1 cellular context compared by ENCODE assay signal in the genomic region with DNA sequence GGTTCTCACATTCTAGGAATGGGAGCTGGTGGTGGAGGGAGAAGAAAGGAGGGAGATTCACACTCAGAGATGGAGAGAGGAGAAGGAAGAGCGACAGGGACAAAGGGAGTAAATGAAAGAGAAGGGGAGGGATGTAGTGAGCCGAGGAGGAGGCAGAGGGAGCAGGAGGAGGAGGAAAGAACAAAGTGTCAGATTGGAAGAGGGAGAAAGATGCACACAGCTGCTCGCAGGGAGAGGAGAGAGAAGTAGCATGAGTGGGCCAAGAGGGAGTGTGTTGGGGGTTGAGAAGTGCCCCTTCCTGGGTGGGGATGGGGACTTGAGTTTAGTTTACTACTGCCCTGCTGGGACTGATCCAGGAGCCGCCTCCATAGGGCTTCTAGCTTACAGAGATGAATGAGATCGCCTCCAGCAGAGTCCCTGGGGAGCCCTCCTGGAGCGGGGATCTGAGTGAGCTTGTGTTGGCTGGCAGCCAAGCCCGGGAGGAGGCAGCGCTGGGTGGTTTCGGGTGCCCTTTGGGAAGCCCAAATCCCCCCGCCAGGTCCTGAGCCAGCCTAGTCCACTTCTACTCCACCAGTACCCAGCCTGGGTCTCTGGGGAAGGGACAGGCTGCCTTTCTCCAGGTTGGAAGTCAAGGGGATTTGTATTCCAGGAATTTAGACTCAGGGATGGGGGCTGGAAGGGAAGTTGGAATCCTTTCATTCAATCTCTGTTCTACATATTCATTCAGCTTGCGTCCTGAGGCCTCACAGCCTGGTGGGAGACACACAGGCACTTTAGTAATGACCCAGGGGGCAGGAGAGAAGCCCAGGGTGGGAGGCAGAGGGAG.
TF ChIP-seq lines count a peak whose summit lies in the region.

No MANE protein-coding gene starts in this region.

TF ChIP-seq in GM23338, 12 proteins besides CTCF, POLR2A, EP300 and RAD21 (continued from another document):
- TF ChIP-seq, protein P1, sequence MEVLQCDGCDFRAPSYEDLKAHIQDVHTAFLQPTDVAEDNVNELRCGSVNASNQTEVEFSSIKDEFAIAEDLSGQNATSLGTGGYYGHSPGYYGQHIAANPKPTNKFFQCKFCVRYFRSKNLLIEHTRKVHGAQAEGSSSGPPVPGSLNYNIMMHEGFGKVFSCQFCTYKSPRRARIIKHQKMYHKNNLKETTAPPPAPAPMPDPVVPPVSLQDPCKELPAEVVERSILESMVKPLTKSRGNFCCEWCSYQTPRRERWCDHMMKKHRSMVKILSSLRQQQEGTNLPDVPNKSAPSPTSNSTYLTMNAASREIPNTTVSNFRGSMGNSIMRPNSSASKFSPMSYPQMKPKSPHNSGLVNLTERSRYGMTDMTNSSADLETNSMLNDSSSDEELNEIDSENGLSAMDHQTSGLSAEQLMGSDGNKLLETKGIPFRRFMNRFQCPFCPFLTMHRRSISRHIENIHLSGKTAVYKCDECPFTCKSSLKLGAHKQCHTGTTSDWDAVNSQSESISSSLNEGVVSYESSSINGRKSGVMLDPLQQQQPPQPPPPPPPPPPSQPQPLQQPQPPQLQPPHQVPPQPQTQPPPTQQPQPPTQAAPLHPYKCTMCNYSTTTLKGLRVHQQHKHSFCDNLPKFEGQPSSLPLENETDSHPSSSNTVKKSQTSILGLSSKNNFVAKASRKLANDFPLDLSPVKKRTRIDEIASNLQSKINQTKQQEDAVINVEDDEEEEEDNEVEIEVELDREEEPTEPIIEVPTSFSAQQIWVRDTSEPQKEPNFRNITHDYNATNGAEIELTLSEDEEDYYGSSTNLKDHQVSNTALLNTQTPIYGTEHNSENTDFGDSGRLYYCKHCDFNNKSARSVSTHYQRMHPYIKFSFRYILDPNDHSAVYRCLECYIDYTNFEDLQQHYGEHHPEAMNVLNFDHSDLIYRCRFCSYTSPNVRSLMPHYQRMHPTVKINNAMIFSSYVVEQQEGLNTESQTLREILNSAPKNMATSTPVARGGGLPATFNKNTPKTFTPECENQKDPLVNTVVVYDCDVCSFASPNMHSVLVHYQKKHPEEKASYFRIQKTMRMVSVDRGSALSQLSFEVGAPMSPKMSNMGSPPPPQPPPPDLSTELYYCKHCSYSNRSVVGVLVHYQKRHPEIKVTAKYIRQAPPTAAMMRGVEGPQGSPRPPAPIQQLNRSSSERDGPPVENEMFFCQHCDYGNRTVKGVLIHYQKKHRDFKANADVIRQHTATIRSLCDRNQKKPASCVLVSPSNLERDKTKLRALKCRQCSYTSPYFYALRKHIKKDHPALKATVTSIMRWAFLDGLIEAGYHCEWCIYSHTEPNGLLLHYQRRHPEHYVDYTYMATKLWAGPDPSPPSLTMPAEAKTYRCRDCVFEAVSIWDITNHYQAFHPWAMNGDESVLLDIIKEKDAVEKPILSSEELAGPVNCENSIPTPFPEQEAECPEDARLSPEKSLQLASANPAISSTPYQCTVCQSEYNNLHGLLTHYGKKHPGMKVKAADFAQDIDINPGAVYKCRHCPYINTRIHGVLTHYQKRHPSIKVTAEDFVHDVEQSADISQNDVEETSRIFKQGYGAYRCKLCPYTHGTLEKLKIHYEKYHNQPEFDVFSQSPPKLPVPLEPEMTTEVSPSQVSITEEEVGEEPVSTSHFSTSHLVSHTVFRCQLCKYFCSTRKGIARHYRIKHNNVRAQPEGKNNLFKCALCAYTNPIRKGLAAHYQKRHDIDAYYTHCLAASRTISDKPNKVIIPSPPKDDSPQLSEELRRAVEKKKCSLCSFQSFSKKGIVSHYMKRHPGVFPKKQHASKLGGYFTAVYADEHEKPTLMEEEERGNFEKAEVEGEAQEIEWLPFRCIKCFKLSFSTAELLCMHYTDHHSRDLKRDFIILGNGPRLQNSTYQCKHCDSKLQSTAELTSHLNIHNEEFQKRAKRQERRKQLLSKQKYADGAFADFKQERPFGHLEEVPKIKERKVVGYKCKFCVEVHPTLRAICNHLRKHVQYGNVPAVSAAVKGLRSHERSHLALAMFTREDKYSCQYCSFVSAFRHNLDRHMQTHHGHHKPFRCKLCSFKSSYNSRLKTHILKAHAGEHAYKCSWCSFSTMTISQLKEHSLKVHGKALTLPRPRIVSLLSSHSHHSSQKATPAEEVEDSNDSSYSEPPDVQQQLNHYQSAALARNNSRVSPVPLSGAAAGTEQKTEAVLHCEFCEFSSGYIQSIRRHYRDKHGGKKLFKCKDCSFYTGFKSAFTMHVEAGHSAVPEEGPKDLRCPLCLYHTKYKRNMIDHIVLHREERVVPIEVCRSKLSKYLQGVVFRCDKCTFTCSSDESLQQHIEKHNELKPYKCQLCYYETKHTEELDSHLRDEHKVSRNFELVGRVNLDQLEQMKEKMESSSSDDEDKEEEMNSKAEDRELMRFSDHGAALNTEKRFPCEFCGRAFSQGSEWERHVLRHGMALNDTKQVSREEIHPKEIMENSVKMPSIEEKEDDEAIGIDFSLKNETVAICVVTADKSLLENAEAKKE (CRISPR knock-in tag; IDR thresholded peaks at IDR 0.05): no peak
TF ChIP-seq in GM23338: peak in this region for 0.
